ENCODE assay signal across 15 cellular contexts in the genomic region with DNA sequence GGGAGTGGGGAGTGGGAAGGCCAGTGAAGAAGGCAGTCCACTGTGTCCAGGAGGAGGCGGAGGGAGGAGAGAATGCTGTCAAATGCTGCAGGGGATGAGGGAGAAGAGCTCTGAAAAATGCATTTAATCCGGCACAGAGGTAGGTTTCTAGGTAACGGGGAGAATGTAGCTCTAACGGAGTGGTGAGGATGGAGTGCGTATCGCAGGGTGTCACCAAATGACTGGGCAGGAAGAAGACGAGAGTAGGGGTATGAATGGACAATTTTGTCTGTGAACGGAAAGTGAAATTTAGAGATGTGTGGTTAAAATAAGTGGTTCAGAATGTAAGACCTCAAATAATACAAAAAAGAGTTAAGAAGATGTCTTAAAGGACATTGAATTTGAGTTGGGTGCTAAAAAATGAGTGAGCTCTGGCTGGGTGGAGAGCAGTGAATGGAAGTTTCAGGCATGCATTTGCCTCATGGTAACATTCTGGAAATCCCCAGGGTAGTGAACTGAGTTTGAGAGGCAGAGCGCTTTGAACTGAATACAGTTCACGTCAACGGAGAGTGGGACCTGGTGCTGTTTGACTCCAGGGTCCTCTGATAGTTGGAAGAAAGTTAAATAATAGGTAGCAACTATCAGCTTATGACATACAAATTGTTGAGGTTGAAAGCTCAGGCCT.
DNase-seq lines count a peak whose midpoint lies in the region; ATAC-seq, FAIRE-seq and TF ChIP-seq lines count a peak whose summit lies in the region.
"Had no signal": no experiment of that assay in that cellular context is flagged by ENCODE, and none has a peak within 500 bp of the region (broad histone marks: within the 10 kb centered on the region; RNA-seq: fewer than 3 reads in every experiment).

No MANE protein-coding gene starts in this region.

- FAIRE-seq in GM12892 (lab: Jason Lieb, UNC): peak; percentile 70
- FAIRE-seq in D721Med (lab: Jason Lieb, UNC): no peak
- FAIRE-seq: bronchial epithelial cell had no signal

- no peak for TF ChIP-seq POLR2A in GM12892 (IDR thresholded peaks at IDR 0.05; ENCODE audit: low read depth, low read length)

- ATAC-seq in HG02759 (IDR thresholded peaks at IDR 0.05; ENCODE audit: unreplicated experiment): peak; percentile 85
- peak; percentile 94 for ATAC-seq in HG03432 (IDR thresholded peaks at IDR 0.05; ENCODE audit: unreplicated experiment)
- no peak for ATAC-seq in HG03342 (IDR thresholded peaks at IDR 0.05; ENCODE audit: unreplicated experiment)
- ATAC-seq: left ventricle myocardium superior had no signal

- peak; percentile 27 for DNase-seq in GM12892 (ENCODE audit: insufficient read length)
- peak; percentile 19 for DNase-seq in GM19240 (ENCODE audit: insufficient read length, low spot score)
- no peak for DNase-seq in D721Med (ENCODE audit: insufficient read length, low spot score)
- no peak for DNase-seq in central memory CD4-positive, alpha-beta T cell
- DNase-seq in NCI-H146 treated with DMSO at 0.1 percent for 48 hours (lab: John Stamatoyannopoulos, UW; ENCODE audit: unreplicated experiment): no peak
- DNase-seq: activated CD8-positive, alpha-beta memory T cell treated with anti-CD3 and anti-CD28 coated beads, Interleukin-2, amount 50 U/mL, for 48 hours; Caco-2; effector memory CD4-positive, alpha-beta T cell; left ventricle myocardium superior; MV-4-11; trophoblast cell had no signal

- no peak for TF ChIP-seq CTCF in D721Med (IDR thresholded peaks at IDR 0.05; ENCODE audit: insufficient read depth, missing control alignments)

Comparison
In these comparisons a context has a peak if more than half of its experiments do, and no peak if none do; other contexts are left out.
1. DNase-seq: peak in GM12892 (single experiment) and GM19240 (single experiment); none in D721Med (single experiment), central memory CD4-positive, alpha-beta T cell (single experiment) and NCI-H146 treated with DMSO at 0.1 percent for 48 hours (single experiment).